ENCODE assay signal across 17 cellular contexts in the genomic region with DNA sequence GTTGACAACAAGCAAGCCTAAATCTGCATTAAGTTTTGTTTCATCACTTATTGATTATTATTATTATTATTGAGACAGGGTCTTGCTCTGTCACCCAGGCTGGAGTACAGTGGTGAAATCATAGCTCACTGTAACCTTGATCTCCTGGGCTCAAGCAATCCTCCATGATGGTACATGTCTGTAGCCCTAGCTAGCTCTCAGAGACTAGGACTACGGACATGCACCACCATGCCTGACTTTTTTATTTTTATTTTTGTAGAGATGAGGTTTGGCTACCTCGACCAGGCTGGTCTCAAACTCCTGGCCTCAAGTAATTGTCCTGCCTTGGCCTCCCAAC. TPM values are rescaled to one million over a fixed set of nuclear protein-coding genes. Genes with fewer than 3 reads are reported as not detected.
A peak's percentile ranks its signal among the peaks of the same experiment; 100 is the strongest.
DNase-seq lines count a peak whose midpoint lies in the region; ATAC-seq, FAIRE-seq and TF ChIP-seq lines count a peak whose summit lies in the region.
"Had no signal": no experiment of that assay in that cellular context is flagged by ENCODE, and none has a peak within 500 bp of the region (broad histone marks: within the 10 kb centered on the region; RNA-seq: fewer than 3 reads in every experiment).

No MANE protein-coding gene starts in this region.

- intact Hi-C loops in left colon (cut with DNase I, micrococcal nuclease) (no loop called here), PC-9 (cut with micrococcal nuclease; ENCODE audit: unreplicated experiment) (no loop called here)

- ATAC-seq in GM21619 (IDR thresholded peaks at IDR 0.05; ENCODE audit: unreplicated experiment) (peak; percentile 36), HG03095 (IDR thresholded peaks at IDR 0.05; ENCODE audit: unreplicated experiment) (peak; percentile 32), foreskin keratinocyte (no peak), left colon (no peak)

- peaks cover 4% of the 10 kb centered on the region; the same call in 1 of the 2 replicates for H3K9me3 ChIP-seq in PC-9 (ENCODE audit: insufficient read depth, low read depth)
- H3K9me3 ChIP-seq: pancreas, suprapubic skin had no signal

- H4K20me1 ChIP-seq in PC-9 (ENCODE audit: insufficient read depth): no peaks in the 10 kb centered on the region

- H2AFZ ChIP-seq in PC-9: no peak overlapping the region

- no peaks in the 10 kb centered on the region for H3F3A ChIP-seq in PC-9 (ENCODE audit: insufficient read depth, low read depth)

- H3K4me1 ChIP-seq in foreskin keratinocyte (no peaks in the 10 kb centered on the region), PC-9 (replicated peaks; ENCODE audit: insufficient read depth) (no peaks in the 10 kb centered on the region)
- H3K4me1 ChIP-seq: suprapubic skin had no signal

- peak overlapping the region; percentile 45 for H3K27ac ChIP-seq in foreskin keratinocyte
- no peak overlapping the region for H3K27ac ChIP-seq in PC-9
- H3K27ac ChIP-seq: suprapubic skin had no signal

- H3K27me3 Mint-ChIP-seq in HFFc6 (ENCODE audit: insufficient read depth): no peaks in the 10 kb centered on the region; the same call in none of the 2 replicates
- H3K27me3 Mint-ChIP-seq: activated B cell treated with CpG ODN at 0.5 μM for 24 hours; CD4-positive, alpha-beta memory T cell; IgD-negative memory B cell had no signal

- H3K4me3 Mint-ChIP-seq in HFFc6: no peak overlapping the region
- H3K4me3 Mint-ChIP-seq: activated B cell treated with CpG ODN at 0.5 μM for 24 hours; CD4-positive, alpha-beta memory T cell had no signal

- peaks cover 4% of the 10 kb centered on the region; the same call in 1 of the 2 replicates for H3K36me3 Mint-ChIP-seq in HFFc6 (ENCODE audit: low read depth)
- H3K36me3 Mint-ChIP-seq: CD4-positive, alpha-beta memory T cell had no signal

- TF ChIP-seq CTCF in foreskin keratinocyte (conservative IDR thresholded peaks at IDR 0.05): no peak
- TF ChIP-seq CTCF in PC-9 (conservative IDR thresholded peaks at IDR 0.05): no peak
- no peak for TF ChIP-seq CTCF in HFFc6 (IDR thresholded peaks at IDR 0.05)

- no peaks in the 10 kb centered on the region; the same call in 1 of the 2 replicates for H3K4me1 Mint-ChIP-seq in HFFc6 (ENCODE audit: low read depth)

- POLR2A ChIA-PET in PC-9 (lab: Charles Lee; ENCODE audit: unreplicated experiment): no interaction called here

- no peak overlapping the region for H3K4me3 ChIP-seq in PC-9
- H3K4me3 ChIP-seq: pancreas, suprapubic skin had no signal

- BruUV-seq in PC-9 (replicated peaks; lab: Mats Ljungman, UMichigan): no TSS peak

- no peaks in the 10 kb centered on the region for H3K27me3 ChIP-seq in foreskin keratinocyte
- H3K27me3 ChIP-seq in PC-9 (ENCODE audit: insufficient read depth, low read depth): no peaks in the 10 kb centered on the region
- H3K27me3 ChIP-seq: pancreas, suprapubic skin had no signal

- peak; percentile 33 for FAIRE-seq in GM19239 (lab: Jason Lieb, UNC)
- FAIRE-seq: pancreas had no signal

- H3K79me2 ChIP-seq in PC-9 (ENCODE audit: low read depth): no peaks in the 10 kb centered on the region

- H3K9me3 Mint-ChIP-seq in HFFc6: no peaks in the 10 kb centered on the region

- no peaks in the 10 kb centered on the region for H3K36me3 ChIP-seq in PC-9 (ENCODE audit: low read depth)
- H3K36me3 ChIP-seq: pancreas, suprapubic skin had no signal

- H3K4me2 ChIP-seq in PC-9: no peak overlapping the region

- no peak overlapping the region for H3K27ac Mint-ChIP-seq in HFFc6
- H3K27ac Mint-ChIP-seq: activated B cell treated with CpG ODN at 0.5 μM for 24 hours; activated naive CD4-positive, alpha-beta T cell treated with anti-CD3 and anti-CD28 coated beads, Interleukin-2, amount 50 U/mL, for 72 hours; CD4-positive, alpha-beta memory T cell had no signal

- CTCF ChIA-PET in PC-9 (lab: Charles Lee): no interaction called here

- no peaks in the 10 kb centered on the region for H3K9me2 ChIP-seq in PC-9 (ENCODE audit: insufficient read depth)

- DNase-seq in GM19239 (ENCODE audit: insufficient read length, low spot score) (no peak), foreskin keratinocyte (no peak), left colon (no peak), PC-9 (no peak), HFFc6 (no peak)
- DNase-seq: activated B cell treated with CpG ODN at 0.5 μM for 24 hours; activated CD8-positive, alpha-beta memory T cell treated with anti-CD3 and anti-CD28 coated beads, Interleukin-2, amount 50 U/mL, for 48 hours; CD4-positive, alpha-beta memory T cell; central memory CD4-positive, alpha-beta T cell; GF-D8; islet precursor cell had no signal

RNA-seq across cellular contexts. Expression of gene STK38L, which starts 35.7 kb away (rescaled TPM):
- total RNA-seq in foreskin keratinocyte (14.8 and 15.0 TPM in 2 replicates), left colon (10 to 100 TPM; 34.2 to 67.7 TPM), PC-9 (2021) (34.7 and 40.0 TPM in 2 replicates)
- 3.3 and 3.8 TPM in 2 replicates for polyA plus RNA-seq in foreskin keratinocyte
- total RNA-seq in HFFc6 (2021; fragmentation: NEBNext Ultra II Directional; extraction: Animal tissue kit (Norgen Biotek cat#: 25700)): 10 to 100 TPM in 4 of 6 experiments, 1 to 10 TPM in 2; 8.2 to 12.6 (median 10.9) TPM

Comparison
In these comparisons a context has a peak if more than half of its experiments do, and no peak if none do; other contexts are left out.
1. ATAC-seq: peak in GM21619 (single experiment) and HG03095 (single experiment); none in foreskin keratinocyte (single experiment) and left colon (single experiment).